In genomic region chr20:36632487-36633284, GRCh38 we compare ENCODE assay signal across 1 cellular context.
TF ChIP-seq lines count a peak whose summit lies in the region.

No MANE protein-coding gene starts in this region.

TF ChIP-seq in GM23338, 12 proteins besides CTCF, POLR2A, EP300 and RAD21:
- TF ChIP-seq ZNF331 (CRISPR knock-in tag; IDR thresholded peaks at IDR 0.05; ENCODE audit: low read depth) = no peak
- no peak for TF ChIP-seq ETS1 (IDR thresholded peaks at IDR 0.05)
- TF ChIP-seq EZH2phosphoT487 (IDR thresholded peaks at IDR 0.05; ENCODE audit: unreplicated experiment) = no peak
- TF ChIP-seq ZNF114 (CRISPR knock-in tag; IDR thresholded peaks at IDR 0.05) = no peak
- TF ChIP-seq JUNB (IDR thresholded peaks at IDR 0.05; ENCODE audit: unreplicated experiment) = no peak
- TF ChIP-seq STAT1 (IDR thresholded peaks at IDR 0.05; ENCODE audit: unreplicated experiment) = no peak
- no peak for TF ChIP-seq NANOG (IDR thresholded peaks at IDR 0.05; ENCODE audit: borderline replicate concordance)
- TF ChIP-seq POLR2AphosphoS5 (IDR thresholded peaks at IDR 0.05; ENCODE audit: low read depth) = no peak
- TF ChIP-seq CREB1 (CRISPR knock-in tag; IDR thresholded peaks at IDR 0.05; ENCODE audit: low read depth) = no peak
- TF ChIP-seq REST (IDR thresholded peaks at IDR 0.05; ENCODE audit: unreplicated experiment) = no peak
- TF ChIP-seq ZNF462 (CRISPR knock-in tag; IDR thresholded peaks at IDR 0.05) = no peak
- no peak for TF ChIP-seq EZH2 (IDR thresholded peaks at IDR 0.05; ENCODE audit: low read depth, unreplicated experiment)
